Comparison of ENCODE assay signal across 21 cellular contexts in genomic region chr3:119255214-119255613, GRCh38.
"Had no signal": no experiment of that assay in that cellular context is flagged by ENCODE, and none has a peak within 500 bp of the region (broad histone marks: within the 10 kb centered on the region; RNA-seq: fewer than 3 reads in every experiment).

No MANE protein-coding gene starts in this region.

- H3K36me3 ChIP-seq: colonic mucosa, gastrocnemius medialis, heart right ventricle, neural progenitor cell, ovary had no signal

- H3K9me3 ChIP-seq: colonic mucosa, gastrocnemius medialis, ovary had no signal

- H3K4me2 ChIP-seq: neural progenitor cell, smooth muscle cell had no signal

- H3K9ac ChIP-seq: neural progenitor cell had no signal

- H3K27ac ChIP-seq: colonic mucosa, gastrocnemius medialis, heart right ventricle, neural progenitor cell, ovary had no signal

- H3K4me3 ChIP-seq: colonic mucosa, gastrocnemius medialis, heart right ventricle, lung, neural progenitor cell, ovary, smooth muscle cell had no signal

- ATAC-seq: gastrocnemius medialis; heart right ventricle; left cardiac atrium; left ventricle myocardium superior; natural killer cell treated with Interleukin-12 subunit alpha and Interleukin-12 subunit beta and Interleukin-15 and Interleukin-18, amount 100 ng/mL, for 72 hours; right cardiac atrium had no signal

- H3K27me3 ChIP-seq: colonic mucosa, heart right ventricle, neural progenitor cell, ovary had no signal

- H3K4me1 ChIP-seq: colonic mucosa, gastrocnemius medialis, neural progenitor cell had no signal

- DNase-seq: colonic mucosa; dermis blood vessel endothelial cell; gastrocnemius medialis; heart right ventricle; hypothalamus; immature natural killer cell; left cardiac atrium; left ventricle myocardium superior; mesenchymal stem cell; midbrain; nucleus accumbens; ovary; right cardiac atrium; stimulated activated CD4-positive, alpha-beta T cell treated with anti-CD3 and anti-CD28 coated beads, Interleukin-2, amount 100 ng/mL, for 48 hours; stimulated activated naive CD4-positive, alpha-beta T cell treated with Interleukin-2 at 50 U/mL for 16 hours; trophoblast cell had no signal

- FAIRE-seq: keratinocyte had no signal
